Comparison of ENCODE assay signal across 1 cellular context in genomic region chr18:62833494-62833893, GRCh38.
TF ChIP-seq lines count a peak whose summit lies in the region.

No MANE protein-coding gene starts in this region.

TF ChIP-seq in WTC11, 78 proteins besides CTCF, POLR2A, EP300 and RAD21 (continued from another document):
- TF ChIP-seq, protein P1, sequence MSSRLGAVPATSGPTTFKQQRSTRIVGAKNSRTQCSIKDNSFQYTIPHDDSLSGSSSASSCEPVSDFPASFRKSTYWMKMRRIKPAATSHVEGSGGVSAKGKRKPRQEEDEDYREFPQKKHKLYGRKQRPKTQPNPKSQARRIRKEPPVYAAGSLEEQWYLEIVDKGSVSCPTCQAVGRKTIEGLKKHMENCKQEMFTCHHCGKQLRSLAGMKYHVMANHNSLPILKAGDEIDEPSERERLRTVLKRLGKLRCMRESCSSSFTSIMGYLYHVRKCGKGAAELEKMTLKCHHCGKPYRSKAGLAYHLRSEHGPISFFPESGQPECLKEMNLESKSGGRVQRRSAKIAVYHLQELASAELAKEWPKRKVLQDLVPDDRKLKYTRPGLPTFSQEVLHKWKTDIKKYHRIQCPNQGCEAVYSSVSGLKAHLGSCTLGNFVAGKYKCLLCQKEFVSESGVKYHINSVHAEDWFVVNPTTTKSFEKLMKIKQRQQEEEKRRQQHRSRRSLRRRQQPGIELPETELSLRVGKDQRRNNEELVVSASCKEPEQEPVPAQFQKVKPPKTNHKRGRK (CRISPR knock-in tag; IDR thresholded peaks at IDR 0.05; ENCODE audit: borderline replicate concordance) = no peak
